ENCODE assay signal across 17 cellular contexts in the genomic region with DNA sequence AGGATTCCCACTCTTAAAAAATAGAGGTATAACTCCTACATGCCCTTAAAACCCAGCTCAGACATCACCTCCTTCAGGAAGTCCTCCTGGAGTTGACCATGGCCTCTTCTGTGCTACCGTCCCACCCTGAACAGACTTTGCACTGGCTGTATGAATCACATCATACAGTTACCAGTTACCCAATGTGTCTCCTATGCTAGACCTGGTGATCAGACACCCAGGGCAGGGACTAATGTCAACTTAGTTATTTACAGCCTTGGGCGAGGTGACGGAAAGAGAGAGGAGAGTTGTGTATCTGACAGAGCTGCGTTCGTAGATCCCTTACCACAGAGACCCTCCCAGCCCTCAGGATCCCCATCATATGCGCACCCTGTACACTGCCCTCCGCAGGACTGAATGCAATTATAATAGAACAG.
DNase-seq lines count a peak whose midpoint lies in the region; ATAC-seq, FAIRE-seq and TF ChIP-seq lines count a peak whose summit lies in the region.
"Had no signal": no experiment of that assay in that cellular context is flagged by ENCODE, and none has a peak within 500 bp of the region (broad histone marks: within the 10 kb centered on the region; RNA-seq: fewer than 3 reads in every experiment).

No MANE protein-coding gene starts in this region.

- no peak for DNase-seq in T-helper 2 cell treated with Interferon-gamma antibody and Interleukin-4, amounts not matched to agents 5 μg/mL and 100 μg/mL, for 36 hours (ENCODE audit: low spot score)
- no peak for DNase-seq in T-helper 2 cell
- DNase-seq in astrocyte (ENCODE audit: low read depth), result no peak
- DNase-seq in tibial artery, result no peak
- DNase-seq in effector CD8-positive, alpha-beta T cell (lab: John Stamatoyannopoulos, UW), result no peak
- no peak for DNase-seq in retina
- DNase-seq: activated T-cell treated with anti-CD3 and anti-CD28 coated beads, Interleukin-2, amount 50 U/mL, for 1 hour; GDM1; Karpas-422; NCI-H1694 treated with DMSO at 0.1 percent for 48 hours; NCI-H524; PC-9; SW 1271 had no signal

- no peak for ATAC-seq in GM21447 (IDR thresholded peaks at IDR 0.05; ENCODE audit: unreplicated experiment)

- no peak overlapping the region for H2AFZ ChIP-seq in astrocyte (ENCODE audit: low read depth, low read length)
- H2AFZ ChIP-seq: PC-9 had no signal

- peak overlapping the region; percentile 13 for H3K27ac Mint-ChIP-seq in T-helper 2 cell treated with Interferon-gamma antibody and Interleukin-4, amounts not matched to agents 5 μg/mL and 100 μg/mL, for 36 hours
- peak overlapping the region; percentile 53 for H3K27ac Mint-ChIP-seq in astrocyte (ENCODE audit: unreplicated experiment)

- FAIRE-seq in astrocyte (lab: Jason Lieb, UNC), result no peak
- FAIRE-seq: GM18507 had no signal

- peak overlapping the region; percentile 2 for H3K4me2 ChIP-seq in astrocyte (ENCODE audit: low read length)
- H3K4me2 ChIP-seq: PC-9 had no signal

- H3K27me3 ChIP-seq in astrocyte (ENCODE audit: insufficient read depth, low read length) (no peaks in the 10 kb centered on the region), mucosa of rectum (ENCODE audit: control insufficient read depth in 2 of 2, insufficient read depth in 2 of 2, low read length in 2 of 2) (no peaks in the 10 kb centered on the region), tibial artery (no peaks in the 10 kb centered on the region)

- H3K9me3 ChIP-seq in astrocyte (ENCODE audit: insufficient read depth, low read depth, low read length), result no peaks in the 10 kb centered on the region
- H3K9me3 ChIP-seq in mucosa of rectum (ENCODE audit: control insufficient read depth in 2 of 2, low read length in 2 of 2), result no peaks in the 10 kb centered on the region
- no peaks in the 10 kb centered on the region for H3K9me3 ChIP-seq in tibial artery

- peaks cover 93% of the 10 kb centered on the region for H4K20me1 ChIP-seq in astrocyte (ENCODE audit: insufficient read depth, low read length)

- H3K36me3 ChIP-seq in astrocyte (ENCODE audit: insufficient read depth, low read length) (peaks cover 13% of the 10 kb centered on the region), mucosa of rectum (ENCODE audit: control insufficient read depth in 2 of 2, insufficient read depth in 2 of 2, low read length in 2 of 2) (peaks cover 24 to 35% of the 10 kb centered on the region in 2 donors), tibial artery (peaks cover 0 to 25% (median 23%) of the 10 kb centered on the region in 3 donors)

- H3K27me3 Mint-ChIP-seq in T-helper 2 cell treated with Interferon-gamma antibody and Interleukin-4, amounts not matched to agents 5 μg/mL and 100 μg/mL, for 36 hours (ENCODE audit: low read depth), result no peaks in the 10 kb centered on the region
- no peaks in the 10 kb centered on the region for H3K27me3 Mint-ChIP-seq in astrocyte (ENCODE audit: low read depth, unreplicated experiment)
- H3K27me3 Mint-ChIP-seq: dendritic cell treated with granulocyte-macrophage colony-stimulating factor and Interleukin-4, amounts not matched to agents 40 ng/mL and 50 ng/mL, for 4 days had no signal

- intact Hi-C loops in tibial artery (cut with DNase I; ENCODE audit: low total_unique reads), result no loop called here

- H3K9ac ChIP-seq in astrocyte (ENCODE audit: low read length), result no peak overlapping the region
- H3K9ac ChIP-seq in mucosa of rectum (ENCODE audit: low read depth in 1 of 2, low read length in 2 of 2), result peak overlapping the region in 1 of 2 donors; percentile 47

- H3K4me3 Mint-ChIP-seq in T-helper 2 cell treated with Interferon-gamma antibody and Interleukin-4, amounts not matched to agents 5 μg/mL and 100 μg/mL, for 36 hours, result no peak overlapping the region
- H3K4me3 Mint-ChIP-seq in astrocyte (ENCODE audit: unreplicated experiment), result peak overlapping the region; percentile 7
- H3K4me3 Mint-ChIP-seq: dendritic cell treated with granulocyte-macrophage colony-stimulating factor and Interleukin-4, amounts not matched to agents 40 ng/mL and 50 ng/mL, for 4 days had no signal

- H3K27ac ChIP-seq in astrocyte (ENCODE audit: low read depth, low read length), result no peak overlapping the region
- H3K27ac ChIP-seq in mucosa of rectum (ENCODE audit: low read depth in 2 of 2, low read length in 2 of 2), result peak overlapping the region; percentile 71 to 88
- peak overlapping the region; percentile 68 to 73 for H3K27ac ChIP-seq in tibial artery
- H3K27ac ChIP-seq: PC-9 had no signal

- H3K79me2 ChIP-seq in astrocyte (ENCODE audit: insufficient read depth, low read length), result peaks cover 85% of the 10 kb centered on the region

- peaks cover 38% of the 10 kb centered on the region for H3K36me3 Mint-ChIP-seq in T-helper 2 cell treated with Interferon-gamma antibody and Interleukin-4, amounts not matched to agents 5 μg/mL and 100 μg/mL, for 36 hours (ENCODE audit: low read depth)
- peaks cover 17% of the 10 kb centered on the region for H3K36me3 Mint-ChIP-seq in astrocyte (ENCODE audit: low read depth, unreplicated experiment)

- TF ChIP-seq CTCF in astrocyte (IDR thresholded peaks at IDR 0.05; ENCODE audit: insufficient read depth, low read depth, low read length) (no peak), tibial artery (IDR thresholded peaks at IDR 0.05) (no peak)

- H3K9me3 Mint-ChIP-seq in T-helper 2 cell treated with Interferon-gamma antibody and Interleukin-4, amounts not matched to agents 5 μg/mL and 100 μg/mL, for 36 hours, result no peaks in the 10 kb centered on the region
- H3K9me3 Mint-ChIP-seq in astrocyte (ENCODE audit: unreplicated experiment), result no peaks in the 10 kb centered on the region
- H3K9me3 Mint-ChIP-seq: dendritic cell treated with granulocyte-macrophage colony-stimulating factor and Interleukin-4, amounts not matched to agents 40 ng/mL and 50 ng/mL, for 4 days had no signal

- peaks cover 20% of the 10 kb centered on the region for H3K4me1 Mint-ChIP-seq in T-helper 2 cell treated with Interferon-gamma antibody and Interleukin-4, amounts not matched to agents 5 μg/mL and 100 μg/mL, for 36 hours (ENCODE audit: low read depth)
- peaks cover 28% of the 10 kb centered on the region for H3K4me1 Mint-ChIP-seq in astrocyte (ENCODE audit: low read depth, unreplicated experiment)

- H3K4me1 ChIP-seq in astrocyte (ENCODE audit: insufficient read depth, low read length) (peaks cover 24% of the 10 kb centered on the region), mucosa of rectum (ENCODE audit: control insufficient read depth in 2 of 2, insufficient read depth in 2 of 2, low read length in 2 of 2) (peaks cover 28 to 42% of the 10 kb centered on the region in 2 donors), tibial artery (peaks cover 0 to 58% (median 35%) of the 10 kb centered on the region in 4 donors)

- H3K4me3 ChIP-seq in astrocyte (ENCODE audit: insufficient read depth, low read depth, low read length) (no peak overlapping the region), mucosa of rectum (ENCODE audit: low read length in 2 of 2) (no peak overlapping the region), tibial artery (no peak overlapping the region)
- H3K4me3 ChIP-seq: PC-9 had no signal
